ENCODE assay signal across 1 cellular context in the genomic region with DNA sequence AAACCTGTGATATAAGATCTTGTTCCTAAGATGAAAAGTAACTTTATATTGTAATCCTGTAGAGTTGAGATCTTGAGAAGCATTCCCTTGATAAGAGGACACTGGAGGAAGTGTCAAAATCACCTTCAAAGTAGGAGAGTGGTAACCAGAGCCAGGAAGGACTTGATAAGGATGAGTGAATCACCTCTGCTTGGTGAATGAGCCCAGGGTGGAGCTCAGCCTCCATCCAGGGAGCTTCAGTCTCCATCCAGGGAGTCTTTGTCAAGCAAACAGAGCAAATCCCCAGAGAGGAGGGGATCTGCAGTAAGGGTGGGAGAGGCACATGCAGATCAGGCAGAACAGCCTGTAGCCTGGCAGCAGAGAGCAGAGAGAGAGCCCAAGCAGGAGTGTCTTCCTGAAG.
TF ChIP-seq lines count a peak whose summit lies in the region.

No MANE protein-coding gene starts in this region.

TF ChIP-seq in GM23338, 12 proteins besides CTCF, POLR2A, EP300 and RAD21 (continued from another document):
- TF ChIP-seq ZNF114 (CRISPR knock-in tag; IDR thresholded peaks at IDR 0.05) (no peak), JUNB (IDR thresholded peaks at IDR 0.05; ENCODE audit: unreplicated experiment) (no peak)
